Comparison of ENCODE assay signal across 8 cellular contexts in genomic region chr12:12724421-12725085, GRCh38. TPM values are rescaled to one million over a fixed set of nuclear protein-coding genes. Genes with fewer than 3 reads are reported as not detected.
A peak's percentile ranks its signal among the peaks of the same experiment; 100 is the strongest.
DNase-seq lines count a peak whose midpoint lies in the region; ATAC-seq lines count a peak whose summit lies in the region.

No MANE protein-coding gene starts in this region.

- H3K9me3 ChIP-seq in HUES48 (ENCODE audit: control insufficient read depth, insufficient read depth, low read length): no peaks in the 10 kb centered on the region

- DNase-seq in activated T-cell treated with anti-CD3 and anti-CD28 coated beads, Interleukin-2, amount 50 U/mL, for 4 hours: no peak
- DNase-seq in activated T-cell treated with anti-CD3 and anti-CD28 coated beads, Interleukin-2, amount 50 U/mL, for 1 hour: no peak
- peak; percentile 37 for DNase-seq in iPS-NIHi11 (ENCODE audit: low spot score)
- no peak for DNase-seq in Ammon's horn (ENCODE audit: low spot score)
- no peak for DNase-seq in central memory CD4-positive, alpha-beta T cell

- H3K27me3 Mint-ChIP-seq in activated T-cell treated with anti-CD3 and anti-CD28 coated beads, Interleukin-2, amount 50 U/mL, for 4 hours (ENCODE audit: low read depth): no peaks in the 10 kb centered on the region
- H3K27me3 Mint-ChIP-seq in stimulated activated naive CD8-positive, alpha-beta T cell treated with anti-CD3 and anti-CD28 coated beads, Interleukin-15, Interleukin-2, amounts not matched to agents 100 ng/mL and 50 ng/mL, for 24 hours: peaks cover 4% of the 10 kb centered on the region

- peak overlapping the region; percentile 84 for H3K4me3 Mint-ChIP-seq in activated T-cell treated with anti-CD3 and anti-CD28 coated beads, Interleukin-2, amount 50 U/mL, for 4 hours
- H3K4me3 Mint-ChIP-seq in stimulated activated naive CD8-positive, alpha-beta T cell treated with anti-CD3 and anti-CD28 coated beads, Interleukin-15, Interleukin-2, amounts not matched to agents 100 ng/mL and 50 ng/mL, for 24 hours: peak overlapping the region; percentile 94

- peaks cover 29% of the 10 kb centered on the region for H3K27me3 ChIP-seq in HUES48 (ENCODE audit: control insufficient read depth, insufficient read depth, low read length)

- H3K36me3 Mint-ChIP-seq in activated T-cell treated with anti-CD3 and anti-CD28 coated beads, Interleukin-2, amount 50 U/mL, for 4 hours (ENCODE audit: insufficient read depth): peaks cover 16% of the 10 kb centered on the region
- peaks cover 61% of the 10 kb centered on the region for H3K36me3 Mint-ChIP-seq in stimulated activated naive CD8-positive, alpha-beta T cell treated with anti-CD3 and anti-CD28 coated beads, Interleukin-15, Interleukin-2, amounts not matched to agents 100 ng/mL and 50 ng/mL, for 24 hours (ENCODE audit: low read depth)

- WGBS in adipose tissue, 3 donors: 0 to 1% (median 0%) methylated on average over 46 of the region's 46 CpGs

- peaks cover 30% of the 10 kb centered on the region for H3K36me3 ChIP-seq in HUES48 (ENCODE audit: control insufficient read depth, insufficient read depth, low read length)

- H3K9ac ChIP-seq in HUES48 (ENCODE audit: low read depth, low read length): peak overlapping the region; percentile 80

- H3K27ac ChIP-seq in HUES48 (ENCODE audit: low read depth, low read length) (peak overlapping the region; percentile 97), adipose tissue (ENCODE audit: low read depth, low read length) (peak overlapping the region; percentile 82)

- H3K4me1 Mint-ChIP-seq in activated T-cell treated with anti-CD3 and anti-CD28 coated beads, Interleukin-2, amount 50 U/mL, for 4 hours (ENCODE audit: low read depth): peaks cover 52% of the 10 kb centered on the region
- H3K4me1 Mint-ChIP-seq in stimulated activated naive CD8-positive, alpha-beta T cell treated with anti-CD3 and anti-CD28 coated beads, Interleukin-15, Interleukin-2, amounts not matched to agents 100 ng/mL and 50 ng/mL, for 24 hours (ENCODE audit: low read depth): peaks cover 70% of the 10 kb centered on the region

- peak overlapping the region; percentile 79 for H3K4me3 ChIP-seq in HUES48 (ENCODE audit: low read depth, low read length)

- no peaks in the 10 kb centered on the region for H3K9me3 Mint-ChIP-seq in activated T-cell treated with anti-CD3 and anti-CD28 coated beads, Interleukin-2, amount 50 U/mL, for 4 hours
- no peaks in the 10 kb centered on the region for H3K9me3 Mint-ChIP-seq in stimulated activated naive CD8-positive, alpha-beta T cell treated with anti-CD3 and anti-CD28 coated beads, Interleukin-15, Interleukin-2, amounts not matched to agents 100 ng/mL and 50 ng/mL, for 24 hours

- peak; percentile 5 to 7 for ATAC-seq in activated T-cell treated with anti-CD3 and anti-CD28 coated beads, Interleukin-2, amount 50 U/mL, for 4 hours

- peak overlapping the region; percentile 97 for H3K27ac Mint-ChIP-seq in stimulated activated naive CD8-positive, alpha-beta T cell treated with anti-CD3 and anti-CD28 coated beads, Interleukin-15, Interleukin-2, amounts not matched to agents 100 ng/mL and 50 ng/mL, for 24 hours

- peaks cover 23% of the 10 kb centered on the region for H3K4me1 ChIP-seq in HUES48 (ENCODE audit: control insufficient read depth, insufficient read depth, low read length)

RNA-seq across cellular contexts. Expression of gene CDKN1B, which starts 7.4 kb away (rescaled TPM):
- total RNA-seq in activated T-cell treated with anti-CD3 and anti-CD28 coated beads, Interleukin-2, amount 50 U/mL, for 4 hours: 10 to 100 TPM; 15.6 to 27.7 (median 24.5) TPM
- polyA plus RNA-seq in adipose tissue: 10 to 100 TPM; 15.6 to 36.9 (median 24.1) TPM

RNA-seq across cellular contexts. Expression of gene GPR19, which starts 28.6 kb away (rescaled TPM):
- 1 to 10 TPM; 1.3 to 2.4 (median 1.3) TPM for total RNA-seq in activated T-cell treated with anti-CD3 and anti-CD28 coated beads, Interleukin-2, amount 50 U/mL, for 4 hours
- polyA plus RNA-seq in adipose tissue: under 1 TPM in 2 of 3 donors, not detected in 1; 0.06 to 0.09 TPM
